Comparison of ENCODE assay signal across 7 cellular contexts in the genomic region with DNA sequence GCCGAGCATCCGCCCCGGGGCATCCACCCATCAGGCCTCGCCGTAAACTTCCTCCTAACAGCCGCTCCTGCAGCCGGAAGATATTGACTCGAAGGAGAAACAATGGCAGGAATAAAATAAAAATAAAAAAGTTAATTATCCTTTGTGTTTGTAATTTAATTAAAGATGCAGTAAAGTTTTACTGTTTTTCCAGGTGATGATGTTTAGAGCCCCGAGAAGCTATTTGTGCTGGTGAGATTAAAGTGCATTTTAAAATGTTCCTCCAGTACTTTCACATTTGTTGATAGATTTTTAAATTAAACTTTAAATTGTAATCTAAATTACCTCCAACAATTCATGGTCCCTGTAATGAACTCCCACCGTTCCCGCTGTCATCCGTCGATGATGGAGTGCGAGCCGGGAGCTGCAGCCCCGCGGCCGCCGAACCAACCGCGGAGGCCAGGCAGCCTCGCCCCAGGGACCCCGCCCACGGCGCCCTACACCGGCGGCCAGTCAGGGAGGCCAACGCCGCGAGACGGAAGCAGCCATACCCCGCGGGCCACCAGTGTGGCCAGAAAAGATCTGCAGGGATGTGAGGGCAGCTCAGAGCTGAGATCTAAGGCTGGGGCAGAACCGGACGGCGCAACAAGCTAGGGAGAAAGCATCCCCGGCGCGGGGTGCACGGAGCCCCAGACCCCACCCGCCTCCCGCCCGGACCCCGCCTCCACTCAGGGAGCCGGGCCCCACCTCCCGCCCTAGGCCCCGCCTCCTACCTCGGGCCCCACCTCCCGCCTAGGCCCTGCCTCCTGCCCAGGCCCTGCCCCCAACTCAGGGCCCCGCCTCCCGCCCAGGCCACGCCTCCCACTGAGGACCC.
DNase-seq lines count a peak whose midpoint lies in the region; ATAC-seq, FAIRE-seq and TF ChIP-seq lines count a peak whose summit lies in the region.

No MANE protein-coding gene starts in this region.

- ATAC-seq in HG03571 (IDR thresholded peaks at IDR 0.05; ENCODE audit: unreplicated experiment) (peak; percentile 44), SK-N-SH treated with all-trans-retinoic acid at 6 μM for 48 hours (peak; percentile 69), heart left ventricle (peak; percentile 66 to 91 (median 90)), psoas muscle (peak; percentile 66 to 85 (median 82))
- ATAC-seq in activated naive CD4-positive, alpha-beta T cell treated with anti-CD3 and anti-CD28 coated beads, Interleukin-2, amount 50 U/mL, for 72 hours, result peak; percentile 62 to 79

- H3K27me3 ChIP-seq in heart left ventricle (peaks cover 0 to 6% (median 0%) of the 10 kb centered on the region in 9 donors), psoas muscle (ENCODE audit: insufficient read depth in 3 of 3, low read length in 2 of 3) (peaks cover 0 to 57% (median 23%) of the 10 kb centered on the region in 3 donors), uterus (no peaks in the 10 kb centered on the region)

- no peaks in the 10 kb centered on the region for H3K9me3 Mint-ChIP-seq in activated naive CD4-positive, alpha-beta T cell treated with anti-CD3 and anti-CD28 coated beads, Interleukin-2, amount 50 U/mL, for 72 hours

- H3K4me3 ChIP-seq in heart left ventricle (peak overlapping the region; percentile 39 to 77 (median 64)), psoas muscle (peak overlapping the region; percentile 60), uterus (peak overlapping the region; percentile 32 to 58)

- peak in 1 of 2 donors; percentile 52 for TF ChIP-seq POLR2A in heart left ventricle (IDR thresholded peaks at IDR 0.05)
- peak; percentile 26 to 50 for TF ChIP-seq POLR2A in uterus (IDR thresholded peaks at IDR 0.05)

- no peak overlapping the region for H3K27ac Mint-ChIP-seq in activated naive CD4-positive, alpha-beta T cell treated with anti-CD3 and anti-CD28 coated beads, Interleukin-2, amount 50 U/mL, for 72 hours

- TF ChIP-seq CTCF in heart left ventricle (IDR thresholded peaks at IDR 0.05) (peak in 1 of 12 donors; percentile 4), psoas muscle (IDR thresholded peaks at IDR 0.05) (no peak), uterus (IDR thresholded peaks at IDR 0.05) (no peak)

- H3K9me3 ChIP-seq in heart left ventricle (no peaks in the 10 kb centered on the region), psoas muscle (no peaks in the 10 kb centered on the region), uterus (no peaks in the 10 kb centered on the region)

- H3K36me3 Mint-ChIP-seq in activated naive CD4-positive, alpha-beta T cell treated with anti-CD3 and anti-CD28 coated beads, Interleukin-2, amount 50 U/mL, for 72 hours, result no peaks in the 10 kb centered on the region

- H3K36me3 ChIP-seq in heart left ventricle (no peaks in the 10 kb centered on the region), psoas muscle (ENCODE audit: insufficient read depth in 1 of 2, low read depth in 1 of 2) (no peaks in the 10 kb centered on the region), uterus (no peaks in the 10 kb centered on the region)

- WGBS in heart left ventricle, 4 donors, result 1 to 2% (median 1%) methylated on average over 31 to 52 of the region's 52 CpGs
- 1 to 3% (median 1%) methylated on average over 34 to 52 of the region's 52 CpGs for WGBS in psoas muscle, 3 donors

- peak; percentile 74 for FAIRE-seq in GM18507 (lab: Jason Lieb, UNC)

- peak overlapping the region in 11 of 12 donors; percentile 72 to 92 (median 86) for H3K27ac ChIP-seq in heart left ventricle
- H3K27ac ChIP-seq in psoas muscle, result peak overlapping the region; percentile 24
- peak overlapping the region; percentile 56 to 72 for H3K27ac ChIP-seq in uterus

- intact Hi-C loops in heart left ventricle (cut with DNase I) (loop anchor here in 1 of 10 donors (5.0 kb wide), 1 partner anchor 233 kb away; a partner anchor contains a TSS), psoas muscle (cut with DNase I) (no loop called here), uterus (cut with DNase I; ENCODE audit: low total_unique reads) (no loop called here)

- peak; percentile 83 for DNase-seq in GM18507 (ENCODE audit: extremely low spot score, insufficient read length, low read depth)
- DNase-seq in activated naive CD4-positive, alpha-beta T cell treated with anti-CD3 and anti-CD28 coated beads, Interleukin-2, amount 50 U/mL, for 72 hours (ENCODE audit: low spot score in 2 of 2), result peak; percentile 83 to 91
- DNase-seq in heart left ventricle, result peak; percentile 85 to 95 (median 90)
- DNase-seq in psoas muscle, result peak; percentile 92 to 94
- DNase-seq in uterus, result peak in 1 of 2 donors; percentile 91

- H3K4me1 ChIP-seq in heart left ventricle (peaks cover 0 to 28% (median 10%) of the 10 kb centered on the region in 12 donors), psoas muscle (no peaks in the 10 kb centered on the region), uterus (no peaks in the 10 kb centered on the region)

TF ChIP-seq in SK-N-SH treated with all-trans-retinoic acid at 6 μM for 48 hours, 23 proteins besides CTCF, POLR2A, EP300 and RAD21:
- TF ChIP-seq ISL1 (CRISPR knock-in tag; IDR thresholded peaks at IDR 0.05) (no peak), ARNTL (CRISPR knock-in tag; IDR thresholded peaks at IDR 0.05; ENCODE audit: borderline replicate concordance, low read depth) (no peak), BACH2 (CRISPR knock-in tag; IDR thresholded peaks at IDR 0.05; ENCODE audit: borderline replicate concordance) (no peak), PPARA (CRISPR knock-in tag; IDR thresholded peaks at IDR 0.05; ENCODE audit: borderline replicate concordance) (no peak), RARB (CRISPR knock-in tag; IDR thresholded peaks at IDR 0.05) (no peak), TOX (CRISPR knock-in tag; IDR thresholded peaks at IDR 0.05; ENCODE audit: borderline replicate concordance) (no peak), ZNF8 (CRISPR knock-in tag; IDR thresholded peaks at IDR 0.05) (no peak), ESRRG (CRISPR knock-in tag; IDR thresholded peaks at IDR 0.05) (no peak), ZNF565 (CRISPR knock-in tag; conservative IDR thresholded peaks at IDR 0.05; ENCODE audit: low read depth) (no peak)
- TF ChIP-seq, protein P1, sequence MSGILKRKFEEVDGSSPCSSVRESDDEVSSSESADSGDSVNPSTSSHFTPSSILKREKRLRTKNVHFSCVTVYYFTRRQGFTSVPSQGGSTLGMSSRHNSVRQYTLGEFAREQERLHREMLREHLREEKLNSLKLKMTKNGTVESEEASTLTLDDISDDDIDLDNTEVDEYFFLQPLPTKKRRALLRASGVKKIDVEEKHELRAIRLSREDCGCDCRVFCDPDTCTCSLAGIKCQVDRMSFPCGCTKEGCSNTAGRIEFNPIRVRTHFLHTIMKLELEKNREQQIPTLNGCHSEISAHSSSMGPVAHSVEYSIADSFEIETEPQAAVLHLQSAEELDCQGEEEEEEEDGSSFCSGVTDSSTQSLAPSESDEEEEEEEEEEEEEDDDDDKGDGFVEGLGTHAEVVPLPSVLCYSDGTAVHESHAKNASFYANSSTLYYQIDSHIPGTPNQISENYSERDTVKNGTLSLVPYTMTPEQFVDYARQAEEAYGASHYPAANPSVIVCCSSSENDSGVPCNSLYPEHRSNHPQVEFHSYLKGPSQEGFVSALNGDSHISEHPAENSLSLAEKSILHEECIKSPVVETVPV (CRISPR knock-in tag; IDR thresholded peaks at IDR 0.05), result no peak
- TF ChIP-seq, protein P2, sequence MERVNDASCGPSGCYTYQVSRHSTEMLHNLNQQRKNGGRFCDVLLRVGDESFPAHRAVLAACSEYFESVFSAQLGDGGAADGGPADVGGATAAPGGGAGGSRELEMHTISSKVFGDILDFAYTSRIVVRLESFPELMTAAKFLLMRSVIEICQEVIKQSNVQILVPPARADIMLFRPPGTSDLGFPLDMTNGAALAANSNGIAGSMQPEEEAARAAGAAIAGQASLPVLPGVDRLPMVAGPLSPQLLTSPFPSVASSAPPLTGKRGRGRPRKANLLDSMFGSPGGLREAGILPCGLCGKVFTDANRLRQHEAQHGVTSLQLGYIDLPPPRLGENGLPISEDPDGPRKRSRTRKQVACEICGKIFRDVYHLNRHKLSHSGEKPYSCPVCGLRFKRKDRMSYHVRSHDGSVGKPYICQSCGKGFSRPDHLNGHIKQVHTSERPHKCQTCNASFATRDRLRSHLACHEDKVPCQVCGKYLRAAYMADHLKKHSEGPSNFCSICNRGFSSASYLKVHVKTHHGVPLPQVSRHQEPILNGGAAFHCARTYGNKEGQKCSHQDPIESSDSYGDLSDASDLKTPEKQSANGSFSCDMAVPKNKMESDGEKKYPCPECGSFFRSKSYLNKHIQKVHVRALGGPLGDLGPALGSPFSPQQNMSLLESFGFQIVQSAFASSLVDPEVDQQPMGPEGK (CRISPR knock-in tag; IDR thresholded peaks at IDR 0.05; ENCODE audit: borderline replicate concordance), result no peak
- TF ChIP-seq, protein P3, sequence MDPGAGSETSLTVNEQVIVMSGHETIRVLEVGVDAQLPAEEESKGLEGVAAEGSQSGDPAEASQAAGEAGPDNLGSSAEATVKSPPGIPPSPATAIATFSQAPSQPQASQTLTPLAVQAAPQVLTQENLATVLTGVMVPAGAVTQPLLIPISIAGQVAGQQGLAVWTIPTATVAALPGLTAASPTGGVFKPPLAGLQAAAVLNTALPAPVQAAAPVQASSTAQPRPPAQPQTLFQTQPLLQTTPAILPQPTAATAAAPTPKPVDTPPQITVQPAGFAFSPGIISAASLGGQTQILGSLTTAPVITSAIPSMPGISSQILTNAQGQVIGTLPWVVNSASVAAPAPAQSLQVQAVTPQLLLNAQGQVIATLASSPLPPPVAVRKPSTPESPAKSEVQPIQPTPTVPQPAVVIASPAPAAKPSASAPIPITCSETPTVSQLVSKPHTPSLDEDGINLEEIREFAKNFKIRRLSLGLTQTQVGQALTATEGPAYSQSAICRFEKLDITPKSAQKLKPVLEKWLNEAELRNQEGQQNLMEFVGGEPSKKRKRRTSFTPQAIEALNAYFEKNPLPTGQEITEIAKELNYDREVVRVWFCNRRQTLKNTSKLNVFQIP (CRISPR knock-in tag; IDR thresholded peaks at IDR 0.05; ENCODE audit: borderline replicate concordance, low read depth), result no peak

Comparison
In these comparisons a context has a peak if more than half of its experiments do, and no peak if none do; other contexts are left out.
1. H3K27ac ChIP-seq: peak in every context shown above with its lines; median percentile 86 in heart left ventricle; 64 in uterus; 24 in psoas muscle.